Comparison of ENCODE assay signal across 15 cellular contexts in genomic region chr22:50699754-50700386, GRCh38. TPM values are rescaled to one million over a fixed set of nuclear protein-coding genes. Genes with fewer than 3 reads are reported as not detected.
A peak's percentile ranks its signal among the peaks of the same experiment; 100 is the strongest.
DNase-seq lines count a peak whose midpoint lies in the region; ATAC-seq, FAIRE-seq and TF ChIP-seq lines count a peak whose summit lies in the region.
"Had no signal": no experiment of that assay in that cellular context is flagged by ENCODE, and none has a peak within 500 bp of the region (broad histone marks: within the 10 kb centered on the region; RNA-seq: fewer than 3 reads in every experiment).

No MANE protein-coding gene starts in this region.

- no peaks in the 10 kb centered on the region for H3K4me1 ChIP-seq in OCI-LY7 (ENCODE audit: insufficient read depth, low read length, poor library complexity, severe bottlenecking)

- no peaks in the 10 kb centered on the region for H3K79me2 ChIP-seq in OCI-LY7 (ENCODE audit: insufficient read depth, low read depth, low read length)

- no peak for FAIRE-seq in GM12891 (lab: Jason Lieb, UNC)
- FAIRE-seq: GM19239 had no signal

- CTCF ChIA-PET in OCI-LY7 (lab: Charles Lee; ENCODE audit: unreplicated experiment), result no interaction called here

- BruUV-seq in OCI-LY7 (replicated peaks; lab: Mats Ljungman, UMichigan), result no TSS peak

- no peaks in the 10 kb centered on the region for H3K36me3 ChIP-seq in OCI-LY7 (ENCODE audit: insufficient read depth, low read length)
- H3K36me3 ChIP-seq: breast epithelium had no signal

- H3K4me3 ChIP-seq in GM12875 (ENCODE audit: low read depth, low read length), result no peak overlapping the region
- no peak overlapping the region for H3K4me3 ChIP-seq in OCI-LY7 (ENCODE audit: low read depth, low read length, poor library complexity, severe bottlenecking)
- H3K4me3 ChIP-seq: breast epithelium, stomach had no signal

- H2AFZ ChIP-seq in OCI-LY7 (ENCODE audit: low read length), result no peak overlapping the region

- H3K9me2 ChIP-seq in OCI-LY7 (ENCODE audit: insufficient read depth, low read length), result no peaks in the 10 kb centered on the region

- no peaks in the 10 kb centered on the region for H4K20me1 ChIP-seq in OCI-LY7 (ENCODE audit: insufficient read depth, low read length)

- no peak overlapping the region for H3K4me2 ChIP-seq in OCI-LY7 (ENCODE audit: low read length)

- DNase-seq in OCI-LY7 (ENCODE audit: low spot score) (peak; percentile 34), head of caudate nucleus (peak in 27 of 42 donors; percentile 7 to 68 (median 34)), posterior vena cava (ENCODE audit: low spot score) (peak; percentile 58), GM12891 (ENCODE audit: insufficient read length, low spot score) (no peak)
- DNase-seq: activated CD8-positive, alpha-beta memory T cell treated with anti-CD3 and anti-CD28 coated beads, Interleukin-2, amount 50 U/mL, for 4 hours; stomach had no signal

- no peak overlapping the region for H3K27ac ChIP-seq in OCI-LY7 (ENCODE audit: low read depth, low read length, poor library complexity, severe bottlenecking)
- H3K27ac ChIP-seq: breast epithelium, stomach had no signal

- no peaks in the 10 kb centered on the region for H3K9me3 ChIP-seq in OCI-LY7 (ENCODE audit: low read length)
- H3K9me3 ChIP-seq: breast epithelium, stomach had no signal

- no peak for TF ChIP-seq POLR2A in GM12891 (IDR thresholded peaks at IDR 0.05; ENCODE audit: low read depth, low read length)

- intact Hi-C loops in OCI-LY7 (cut with micrococcal nuclease; ENCODE audit: unreplicated experiment) (no loop called here), head of caudate nucleus (cut with DNase I) (no loop called here), posterior vena cava (cut with DNase I) (no loop called here)

- TF ChIP-seq CTCF in GM12875 (IDR thresholded peaks at IDR 0.05; ENCODE audit: borderline replicate concordance, insufficient read depth, low read depth, low read length) (peak; percentile 18; the same call in 1 of the 2 replicates), OCI-LY7 (conservative IDR thresholded peaks at IDR 0.05; ENCODE audit: low read length) (peak; percentile 69)

- POLR2A ChIA-PET in OCI-LY7 (lab: Charles Lee), result no interaction called here

- ATAC-seq in GM18868 (IDR thresholded peaks at IDR 0.05; ENCODE audit: unreplicated experiment) (no peak), GM18870 (IDR thresholded peaks at IDR 0.05; ENCODE audit: unreplicated experiment) (no peak)

TF ChIP-seq in GM12891, 5 proteins besides CTCF, POLR2A, EP300 and RAD21:
- TF ChIP-seq PAX5 (IDR thresholded peaks at IDR 0.05; ENCODE audit: insufficient read depth, low read length, severe bottlenecking) (no peak), TAF1 (IDR thresholded peaks at IDR 0.05; ENCODE audit: low read depth, low read length) (no peak), POU2F2 (IDR thresholded peaks at IDR 0.05; ENCODE audit: low read depth, low read length) (no peak), POLR2AphosphoS5 (IDR thresholded peaks at IDR 0.05; ENCODE audit: low read depth, low read length) (no peak), SPI1 (IDR thresholded peaks at IDR 0.05; ENCODE audit: low read depth, low read length) (no peak)
TF ChIP-seq in GM12891: peak in this region for 0.

RNA-seq across cellular contexts. Expression of gene SHANK3, which starts 27.2 kb away (rescaled TPM):
- total RNA-seq in OCI-LY7 (2014; rRNA removed; shearing (Covaris generic)), result not detected in 2 replicates
- total RNA-seq in OCI-LY7 (2022) (0.07 and 0.15 TPM in 2 replicates), posterior vena cava (10 to 100 TPM; 24.2 to 34.4 TPM)
- 0.15 TPM for polyA plus RNA-seq in GM12891 (2012; ENCODE audit: low read depth, missing spikeins)
- polyA plus RNA-seq: IgD-negative memory B cell had no signal

RNA-seq across cellular contexts. Expression of gene ACR, which starts 38.1 kb away (rescaled TPM):
- not detected in 2 replicates for total RNA-seq in OCI-LY7 (2014; rRNA removed; shearing (Covaris generic))
- total RNA-seq in OCI-LY7 (2022), result not detected in 2 replicates
- total RNA-seq in posterior vena cava, result 1 to 10 TPM in 1 of 2 donors, under 1 TPM in 1; 0.65 to 2.6 TPM
- not detected for polyA plus RNA-seq in GM12891 (2012; ENCODE audit: low read depth, missing spikeins)
- total RNA-seq: Daoy; NCI-H460; T-helper 2 cell treated with Interferon-gamma antibody and Interleukin-4, amounts not matched to agents 100 ng/mL and 5 ng/mL, for 36 hours had no signal
- polyA plus RNA-seq: IgD-negative memory B cell had no signal

Comparison
In these comparisons a context has a peak if more than half of its experiments do, and no peak if none do; other contexts are left out.
1. RNA of gene SHANK3, which starts 27.2 kb away (total RNA-seq): 24.2 to 34.4 TPM in posterior vena cava; 0.07 to 0.15 TPM in OCI-LY7; every median in the first group is over 10 times any median in the second.